Comparison of ENCODE assay signal across 8 cellular contexts in the genomic region with DNA sequence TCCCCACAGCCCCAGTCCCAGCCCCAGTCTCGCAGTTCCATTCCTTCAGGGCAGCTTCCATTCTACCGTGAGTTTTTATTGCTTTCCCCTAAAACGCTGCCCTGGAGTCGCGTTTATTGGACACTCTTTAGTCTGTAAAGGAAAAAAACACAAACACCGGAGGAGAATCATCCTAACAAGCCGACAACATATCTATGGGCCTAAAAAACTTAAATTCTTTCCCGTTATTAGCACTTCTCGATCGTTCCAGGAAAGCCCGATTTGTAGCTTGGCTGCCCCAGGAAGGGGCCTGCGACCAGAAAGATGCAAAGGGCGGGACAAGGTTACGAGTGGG.
DNase-seq lines count a peak whose midpoint lies in the region; ATAC-seq, FAIRE-seq and TF ChIP-seq lines count a peak whose summit lies in the region.

No MANE protein-coding gene starts in this region.

- no peaks in the 10 kb centered on the region for H4K20me1 ChIP-seq in HepG2 (ENCODE audit: insufficient read depth, low read length)

- H3K9me3 ChIP-seq in adipocyte (ENCODE audit: control insufficient read depth, low read length) (no peaks in the 10 kb centered on the region), HepG2 (ENCODE audit: low read length) (no peaks in the 10 kb centered on the region)

- CTCF ChIA-PET in HepG2 (lab: Yijun Ruan, JAX; ENCODE audit: low intra/inter-chr PET ratio, low total read pairs), result no interaction called here

- H3K36me3 ChIP-seq in adipocyte (ENCODE audit: control insufficient read depth, insufficient read depth, low read length, severe bottlenecking) (peaks cover 3% of the 10 kb centered on the region), HepG2 (replicated peaks in 1 of 2; ENCODE audit: control insufficient read depth in 1 of 2, insufficient read depth in 2 of 2, low read length in 2 of 2) (no peaks in the 10 kb centered on the region)

- TF ChIP-seq CTCF in C4-2B (conservative IDR thresholded peaks at IDR 0.05) (no peak), HFF-Myc (IDR thresholded peaks at IDR 0.05; ENCODE audit: low read depth, low read length, missing control alignments) (no peak), HepG2 (CRISPR knock-in tag; IDR thresholded peaks at IDR 0.05) (no peak), type B pancreatic cell (conservative IDR thresholded peaks at IDR 0.05) (no peak)

- H3K4me1 ChIP-seq in adipocyte (ENCODE audit: control insufficient read depth, insufficient read depth, low read length) (peaks cover 8% of the 10 kb centered on the region), HepG2 (ENCODE audit: insufficient read depth, low read length) (peaks cover 20% of the 10 kb centered on the region)

- BruUV-seq in HepG2 (replicated peaks; lab: Mats Ljungman, UMichigan), result no TSS peak

- TF ChIP-seq RAD21 in HepG2 (CRISPR knock-in tag; IDR thresholded peaks at IDR 0.05), result no peak

- no peaks in the 10 kb centered on the region for H3K27me3 Mint-ChIP-seq in type B pancreatic cell

- peak overlapping the region; percentile 75 for H3K4me2 ChIP-seq in HepG2 (ENCODE audit: low read depth, low read length)

- H3K27me3 ChIP-seq in adipocyte (replicated peaks; ENCODE audit: control insufficient read depth, insufficient read depth, low read length), result no peaks in the 10 kb centered on the region
- H3K27me3 ChIP-seq in HepG2 (ENCODE audit: control insufficient read depth in 1 of 2, insufficient read depth in 2 of 2, low read length in 2 of 2), result peaks cover 3 to 37% of the 10 kb centered on the region in 2 experiments; a peak in 3 of 5 replicates

- peak overlapping the region; percentile 87 for H3K4me3 Mint-ChIP-seq in type B pancreatic cell

- H2AFZ ChIP-seq in HepG2 (ENCODE audit: low read length), result peak overlapping the region; percentile 51

- H3K4me1 Mint-ChIP-seq in type B pancreatic cell (ENCODE audit: unreplicated experiment), result peaks cover 20% of the 10 kb centered on the region

- DNase-seq in HFF-Myc (ENCODE audit: extremely low read depth, low read depth) (no peak), adipocyte (ENCODE audit: low read depth) (no peak), HepG2 (ENCODE audit: low spot score) (no peak), type B pancreatic cell (ENCODE audit: extremely low spot score, unreplicated experiment) (no peak), anterior cingulate cortex (lab: John Stamatoyannopoulos, UW) (no peak)
- no peak for DNase-seq in activated effector memory CD4-positive, alpha-beta T cell treated with anti-CD3 and anti-CD28 coated beads, Interleukin-2, amount 50 U/mL, for 16 hours

- no peaks in the 10 kb centered on the region for H3K9me3 Mint-ChIP-seq in type B pancreatic cell

- H3K36me3 Mint-ChIP-seq in type B pancreatic cell, result peaks cover 9% of the 10 kb centered on the region

- H3K27ac ChIP-seq in C4-2B, result peak overlapping the region; percentile 78
- H3K27ac ChIP-seq in HepG2 (ENCODE audit: extremely low read length, insufficient read depth, low read length), result no peak overlapping the region

- intact Hi-C loops in HepG2 (cut with micrococcal nuclease; ENCODE audit: unreplicated experiment), result loop anchor here (1.0 to 5.0 kb wide), 2 partner anchors 14 to 86 kb away; no protein-coding TSS in a partner anchor

- no peaks in the 10 kb centered on the region for H3K79me2 ChIP-seq in HepG2 (ENCODE audit: insufficient read depth, low read length)

- H3K4me3 ChIP-seq in HFF-Myc (replicated peaks; ENCODE audit: low read depth, low read length) (peak overlapping the region; percentile 89), adipocyte (ENCODE audit: low read length) (peak overlapping the region; percentile 91), HepG2 (replicated peaks in 1 of 3; ENCODE audit: insufficient read depth in 1 of 3, low read depth in 2 of 3, low read length in 3 of 3) (peak overlapping the region; percentile 32 to 68 (median 55); a peak in 5 of 6 replicates)

- no peak for TF ChIP-seq POLR2A in HepG2 (IDR thresholded peaks at IDR 0.05; ENCODE audit: insufficient read depth in 1 of 2, low read depth in 2 of 2, low read length in 2 of 2)

- ATAC-seq in HepG2 (peak; percentile 30), GM21381 (IDR thresholded peaks at IDR 0.05; ENCODE audit: unreplicated experiment) (no peak)

- WGBS in HepG2 (ENCODE audit: low lambda C conversion rate), result under 1% methylated on average over 14 of the region's 14 CpGs

- TF ChIP-seq EP300 in HepG2 (IDR thresholded peaks at IDR 0.05; ENCODE audit: low read depth in 2 of 2, low read length in 2 of 2) (no peak), HepG2 (CRISPR knock-in tag; IDR thresholded peaks at IDR 0.05; ENCODE audit: borderline replicate concordance) (no peak)

- FAIRE-seq in HepG2 (lab: Jason Lieb, UNC), result no peak

- in situ Hi-C loops in HepG2 (cut with HindIII; ENCODE audit: extremely low pct_ligation_motif_present, low pct_unique_long_range_greater_than_20kb), result no loop called here

- H3K9ac ChIP-seq in adipocyte (ENCODE audit: low read length), result peak overlapping the region; percentile 93
- H3K9ac ChIP-seq in HepG2 (ENCODE audit: insufficient read depth, low read depth, low read length), result no peak overlapping the region

- POLR2A ChIA-PET in HepG2 (lab: Yijun Ruan, JAX), result interaction anchor here (3.4 kb wide), 1 partner anchor 14 kb away, joined by 15 read pairs; no protein-coding TSS in a partner anchor

- H3K27ac Mint-ChIP-seq in type B pancreatic cell, result peak overlapping the region; percentile 76

TF ChIP-seq in HepG2, 621 proteins besides CTCF, POLR2A, EP300 and RAD21:
- TF ChIP-seq EZH2 (conservative IDR thresholded peaks at IDR 0.05; ENCODE audit: low read depth, low read length) (0 out of 2 replicates have a peak, but pooled peaks have one; percentile 83), KDM1A (CRISPR knock-in tag; IDR thresholded peaks at IDR 0.05) (no peak), RNF2 (conservative IDR thresholded peaks at IDR 0.05; ENCODE audit: low read depth) (0 out of 2 replicates have a peak, but pooled peaks have one; percentile 33)
